16 cellular contexts compared by ENCODE assay signal in genomic region chrX:10611441-10612090, GRCh38. TPM values are rescaled to one million over a fixed set of nuclear protein-coding genes. Genes with fewer than 3 reads are reported as not detected.
A peak's percentile ranks its signal among the peaks of the same experiment; 100 is the strongest.
DNase-seq lines count a peak whose midpoint lies in the region; ATAC-seq, FAIRE-seq and TF ChIP-seq lines count a peak whose summit lies in the region.
"Had no signal": no experiment of that assay in that cellular context is flagged by ENCODE, and none has a peak within 500 bp of the region (broad histone marks: within the 10 kb centered on the region; RNA-seq: fewer than 3 reads in every experiment).

No MANE protein-coding gene starts in this region.

- peaks cover 0 to 88% of the 10 kb centered on the region in 2 experiments; a peak in 3 of 4 replicates for H3K79me2 ChIP-seq in H1 (ENCODE audit: control insufficient read depth in 1 of 2, insufficient read depth in 2 of 2, low read length in 2 of 2)

- no peaks in the 10 kb centered on the region for H3K23me2 ChIP-seq in H1 (ENCODE audit: low read depth, low read length)

- H4K5ac ChIP-seq in H1 (ENCODE audit: insufficient read length, low read depth, low read length), result peak overlapping the region; percentile 80

- H2BK5ac ChIP-seq in H1 (ENCODE audit: low read depth, low read length), result no peak overlapping the region; the same call in 1 of the 2 replicates

- no peak overlapping the region for H3K56ac ChIP-seq in H1 (replicated peaks; ENCODE audit: insufficient read length, low read depth, low read length)

- no peaks in the 10 kb centered on the region for H3K27me3 ChIP-seq in MG63
- no peaks in the 10 kb centered on the region for H3K27me3 ChIP-seq in H1 (replicated peaks in 1 of 4; ENCODE audit: control insufficient read depth in 3 of 4, extremely low read depth in 1 of 4, insufficient read depth in 3 of 4, low read length in 3 of 4)
- peaks cover 0 to 15% of the 10 kb centered on the region in 2 donors for H3K27me3 ChIP-seq in tibial nerve
- H3K27me3 ChIP-seq: SJCRH30 had no signal

- 22% methylated on average over 4 of the region's 4 CpGs; no CpG with 5 or more reads in 1 of the 2 experiments for WGBS in H1 (ENCODE audit: extremely low coverage in 1 of 2, insufficient coverage in 1 of 2, insufficient read length in 1 of 2, insufficient replicate concordance in 2 of 2, low coverage in 1 of 2, low lambda C conversion rate in 2 of 2, missing lambda C conversion rate in 1 of 2), 2 experiments
- WGBS in tibial nerve, 2 donors, result 25 to 26% methylated on average over 4 of the region's 4 CpGs

- POLR2A ChIA-PET in H1 (lab: Charles Lee; ENCODE audit: partially characterized antibody), result interaction anchor here (2.2 kb wide), 1 partner anchor 8 kb away, joined by 10 read pairs; the partner anchor contains the start of gene MID1

- H4K20me1 ChIP-seq in H1 (replicated peaks in 1 of 2; ENCODE audit: control insufficient read depth in 1 of 2, insufficient read depth in 2 of 2, low read length in 2 of 2), result peaks cover 0 to 1% of the 10 kb centered on the region in 2 experiments

- peak overlapping the region; percentile 43 to 45 for H3K4me2 ChIP-seq in H1 (ENCODE audit: insufficient read depth in 1 of 2, low read depth in 2 of 2, low read length in 2 of 2)

- no peak overlapping the region for H4K8ac ChIP-seq in H1 (ENCODE audit: extremely low read depth, insufficient read depth, low read length)

- no peaks in the 10 kb centered on the region for H3K79me1 ChIP-seq in H1 (ENCODE audit: low read depth, low read length)

- H4K91ac ChIP-seq in H1 (replicated peaks; ENCODE audit: insufficient read length, low read length), result no peak overlapping the region

- H2BK15ac ChIP-seq in H1 (ENCODE audit: low read length), result no peak overlapping the region

- H3K4ac ChIP-seq in H1 (replicated peaks; ENCODE audit: insufficient read length, low read depth, low read length), result no peak overlapping the region

- H3K36me3 ChIP-seq in MG63, result peaks cover 6% of the 10 kb centered on the region
- H3K36me3 ChIP-seq in H1 (ENCODE audit: control insufficient read depth in 2 of 4, insufficient read depth in 4 of 4, low read length in 3 of 4), result no peaks in the 10 kb centered on the region
- H3K36me3 ChIP-seq in tibial nerve, result no peaks in the 10 kb centered on the region

- peak; percentile 28 for FAIRE-seq in H1 (lab: Jason Lieb, UNC)

- H3K14ac ChIP-seq in H1 (ENCODE audit: insufficient read length), result no peak overlapping the region

- TF ChIP-seq EP300 in H1 (IDR thresholded peaks at IDR 0.05; ENCODE audit: borderline replicate concordance in 1 of 2, low read depth in 2 of 2, low read length in 2 of 2) (no peak), tibial nerve (IDR thresholded peaks at IDR 0.05) (peak in 1 of 2 donors; percentile 16)

- H3K9me3 ChIP-seq in MG63 (peaks cover 2% of the 10 kb centered on the region; the same call in 1 of the 2 replicates), H1 (ENCODE audit: insufficient read depth in 2 of 2, low read depth in 1 of 2, low read length in 1 of 2) (no peaks in the 10 kb centered on the region), tibial nerve (no peaks in the 10 kb centered on the region)
- H3K9me3 ChIP-seq: SJCRH30 had no signal

- TF ChIP-seq POLR2A in H1 (IDR thresholded peaks at IDR 0.05; ENCODE audit: control extremely low read depth in 1 of 2, low read depth in 2 of 2, low read length in 2 of 2) (no peak), tibial nerve (IDR thresholded peaks at IDR 0.05) (no peak)

- H3K18ac ChIP-seq in H1 (ENCODE audit: extremely low read depth, low read length), result no peak overlapping the region

- no peak overlapping the region for H2BK20ac ChIP-seq in H1 (ENCODE audit: low read length)

- TF ChIP-seq CTCF in H1 (IDR thresholded peaks at IDR 0.05; ENCODE audit: control extremely low read depth in 1 of 3, insufficient read depth in 1 of 3, low read depth in 1 of 3, low read length in 3 of 3), result no peak
- no peak for TF ChIP-seq CTCF in tibial nerve (IDR thresholded peaks at IDR 0.05)

- H3K4me3 ChIP-seq in MG63 (peak overlapping the region; percentile 15), H1 (ENCODE audit: extremely low read depth in 1 of 4, insufficient read depth in 2 of 4, low read depth in 3 of 4, low read length in 4 of 4) (peak overlapping the region in 1 of 4 experiments; percentile 34; a peak in 2 of 8 replicates), tibial nerve (no peak overlapping the region)
- H3K4me3 ChIP-seq: SJCRH30 had no signal

- no peak overlapping the region for H2BK12ac ChIP-seq in H1 (ENCODE audit: low read depth, low read length)

- H2BK120ac ChIP-seq in H1 (replicated peaks; ENCODE audit: low read depth, low read length), result no peak overlapping the region

- ATAC-seq in HG03108 (IDR thresholded peaks at IDR 0.05; ENCODE audit: unreplicated experiment), result no peak
- ATAC-seq: activated naive CD4-positive, alpha-beta T cell treated with anti-CD3 and anti-CD28 coated beads, Interleukin-2, amount 50 U/mL, for 72 hours; CD8-positive, alpha-beta T cell; stimulated activated naive CD8-positive, alpha-beta T cell treated with anti-CD3 and anti-CD28 coated beads, Interleukin-15, Interleukin-2, amounts not matched to agents 100 U/mL and 50 U/mL, for 24 hours had no signal

- peaks cover 0 to 15% (median 5%) of the 10 kb centered on the region in 4 experiments; a peak in 3 of 7 replicates for H3K4me1 ChIP-seq in H1 (replicated peaks in 1 of 4; ENCODE audit: control insufficient read depth in 3 of 4, insufficient read depth in 4 of 4, low read length in 3 of 4)
- peaks cover 0 to 10% (median 0%) of the 10 kb centered on the region in 4 donors for H3K4me1 ChIP-seq in tibial nerve

- no peak overlapping the region for H3K23ac ChIP-seq in H1 (ENCODE audit: insufficient read length)

- H2AK5ac ChIP-seq in H1 (ENCODE audit: low read depth, low read length), result no peak overlapping the region

- CTCF ChIA-PET in H1 (lab: Charles Lee; ENCODE audit: partially characterized antibody), result interaction anchor here (1.9 kb wide), 1 partner anchor 8 kb away, joined by 7 read pairs; the partner anchor contains the start of gene MID1

- TF ChIP-seq RAD21 in H1 (IDR thresholded peaks at IDR 0.05 in 1 of 2, conservative IDR thresholded peaks at IDR 0.05 in 1 of 2; ENCODE audit: low read depth in 2 of 2, low read length in 2 of 2), result no peak

- H2AFZ ChIP-seq in H1 (ENCODE audit: low read length), result no peak overlapping the region

- H3K27ac ChIP-seq in H1 (ENCODE audit: low read depth, low read length) (no peak overlapping the region), tibial nerve (peak overlapping the region in 3 of 4 donors; percentile 7 to 71 (median 60))
- H3K27ac ChIP-seq: SJCRH30, VCaP had no signal

- DNase-seq in MG63, result no peak
- no peak for DNase-seq in H1 (ENCODE audit: low read depth in 1 of 2, low spot score in 2 of 2)
- peak; percentile 36 to 52 for DNase-seq in lung microvascular endothelial cell (ENCODE audit: low read depth in 2 of 2)
- no peak for DNase-seq in tibial nerve (ENCODE audit: low spot score in 2 of 2)
- DNase-seq in NCI-H69 (lab: John Stamatoyannopoulos, UW), result no peak
- no peak for DNase-seq in SHP77 (lab: John Stamatoyannopoulos, UW)
- DNase-seq: CD8-positive, alpha-beta T cell; cortex of kidney; GDM1; islet precursor cell; NCI-H2081 treated with DMSO at 0.1 percent for 48 hours; SJCRH30; stimulated activated naive CD8-positive, alpha-beta T cell treated with anti-CD3 and anti-CD28 coated beads, Interleukin-15, Interleukin-2, amounts not matched to agents 100 U/mL and 50 U/mL, for 24 hours had no signal

- H3K9ac ChIP-seq in H1 (replicated peaks in 1 of 4; ENCODE audit: extremely low read depth in 1 of 4, low read depth in 3 of 4, low read length in 3 of 4), result no peak overlapping the region

TF ChIP-seq in H1, 55 proteins besides CTCF, POLR2A, EP300 and RAD21:
- no peak for TF ChIP-seq SP2 (IDR thresholded peaks at IDR 0.05; ENCODE audit: low read length)
- no peak for TF ChIP-seq CEBPB (IDR thresholded peaks at IDR 0.05; ENCODE audit: low read depth, low read length)
- TF ChIP-seq, protein P1, sequence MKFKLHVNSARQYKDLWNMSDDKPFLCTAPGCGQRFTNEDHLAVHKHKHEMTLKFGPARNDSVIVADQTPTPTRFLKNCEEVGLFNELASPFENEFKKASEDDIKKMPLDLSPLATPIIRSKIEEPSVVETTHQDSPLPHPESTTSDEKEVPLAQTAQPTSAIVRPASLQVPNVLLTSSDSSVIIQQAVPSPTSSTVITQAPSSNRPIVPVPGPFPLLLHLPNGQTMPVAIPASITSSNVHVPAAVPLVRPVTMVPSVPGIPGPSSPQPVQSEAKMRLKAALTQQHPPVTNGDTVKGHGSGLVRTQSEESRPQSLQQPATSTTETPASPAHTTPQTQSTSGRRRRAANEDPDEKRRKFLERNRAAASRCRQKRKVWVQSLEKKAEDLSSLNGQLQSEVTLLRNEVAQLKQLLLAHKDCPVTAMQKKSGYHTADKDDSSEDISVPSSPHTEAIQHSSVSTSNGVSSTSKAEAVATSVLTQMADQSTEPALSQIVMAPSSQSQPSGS (IDR thresholded peaks at IDR 0.05; ENCODE audit: low read length), result no peak
- TF ChIP-seq ZNF274 (IDR thresholded peaks at IDR 0.05; ENCODE audit: borderline replicate concordance, extremely low read depth, low read length), result no peak
- no peak for TF ChIP-seq CHD1 (IDR thresholded peaks at IDR 0.05; ENCODE audit: low read depth, low read length)
- TF ChIP-seq POU5F1 (IDR thresholded peaks at IDR 0.05; ENCODE audit: low read depth, low read length), result 0 out of 2 replicates have a peak, but pooled peaks have one; percentile 33
- no peak for TF ChIP-seq FOSL1 (IDR thresholded peaks at IDR 0.05; ENCODE audit: insufficient read depth, low read depth, low read length)

RNA-seq across cellular contexts. Expression of gene MID1, which starts 8.8 kb away (rescaled TPM):
- 5.2 and 7.0 TPM in 2 replicates for total RNA-seq in MG63 (2014; rRNA removed; shearing (Covaris generic); ENCODE audit: low replicate concordance)
- 49.3 and 54.3 TPM in 2 replicates for total RNA-seq in H1 (2021; fragmentation: NEBNext Ultra II Directional; extraction: Animal tissue kit (Norgen Biotek cat#: 25700))
- polyA plus RNA-seq in H1 (2011; rRNA removed), result 12.9 and 24.1 TPM in 2 replicates
- 10.9 TPM for polyA plus RNA-seq in H1 (2011; cell fraction: cytosol; rRNA removed)
- 69.5 TPM for polyA plus RNA-seq in H1 (2011; cell fraction: nucleus; rRNA removed)
- polyA plus RNA-seq in H1 (2012, experiment 1 of 2), result 18.1 to 29.4 TPM (median 26.4 TPM) in 4 replicates
- polyA plus RNA-seq in H1 (2012, experiment 2 of 2), result 1.2 TPM
- 30.0 TPM for polyA plus RNA-seq in H1 (2013, experiment 1 of 2)
- 28.2 TPM for polyA plus RNA-seq in H1 (2013, experiment 2 of 2)
- polyA minus RNA-seq in H1 (2011; rRNA and poly(A)+ RNA removed), result 51.7 and 62.9 TPM in 2 replicates
- 16.3 TPM for polyA minus RNA-seq in H1 (2011; cell fraction: cytosol; rRNA and poly(A)+ RNA removed)
- polyA minus RNA-seq in H1 (2011; cell fraction: nucleus; rRNA and poly(A)+ RNA removed), result 98.4 TPM
- 23.1 and 36.9 TPM in 2 replicates for total RNA-seq in lung microvascular endothelial cell
- 10 to 100 TPM in 3 of 4 donors, 1 to 10 TPM in 1; 6.7 to 17.7 (median 10.9) TPM for total RNA-seq in tibial nerve
- total RNA-seq: CD8-positive, alpha-beta T cell had no signal

Comparison
In these comparisons a context has a peak if more than half of its experiments do, and no peak if none do; other contexts are left out.
1. DNase-seq: peak in lung microvascular endothelial cell (2 of 2); none in MG63 (single experiment), H1 (0 of 2), tibial nerve (0 of 2), NCI-H69 (single experiment) and SHP77 (0 of 2).